ENCODE assay signal across 1 cellular context in the genomic region with DNA sequence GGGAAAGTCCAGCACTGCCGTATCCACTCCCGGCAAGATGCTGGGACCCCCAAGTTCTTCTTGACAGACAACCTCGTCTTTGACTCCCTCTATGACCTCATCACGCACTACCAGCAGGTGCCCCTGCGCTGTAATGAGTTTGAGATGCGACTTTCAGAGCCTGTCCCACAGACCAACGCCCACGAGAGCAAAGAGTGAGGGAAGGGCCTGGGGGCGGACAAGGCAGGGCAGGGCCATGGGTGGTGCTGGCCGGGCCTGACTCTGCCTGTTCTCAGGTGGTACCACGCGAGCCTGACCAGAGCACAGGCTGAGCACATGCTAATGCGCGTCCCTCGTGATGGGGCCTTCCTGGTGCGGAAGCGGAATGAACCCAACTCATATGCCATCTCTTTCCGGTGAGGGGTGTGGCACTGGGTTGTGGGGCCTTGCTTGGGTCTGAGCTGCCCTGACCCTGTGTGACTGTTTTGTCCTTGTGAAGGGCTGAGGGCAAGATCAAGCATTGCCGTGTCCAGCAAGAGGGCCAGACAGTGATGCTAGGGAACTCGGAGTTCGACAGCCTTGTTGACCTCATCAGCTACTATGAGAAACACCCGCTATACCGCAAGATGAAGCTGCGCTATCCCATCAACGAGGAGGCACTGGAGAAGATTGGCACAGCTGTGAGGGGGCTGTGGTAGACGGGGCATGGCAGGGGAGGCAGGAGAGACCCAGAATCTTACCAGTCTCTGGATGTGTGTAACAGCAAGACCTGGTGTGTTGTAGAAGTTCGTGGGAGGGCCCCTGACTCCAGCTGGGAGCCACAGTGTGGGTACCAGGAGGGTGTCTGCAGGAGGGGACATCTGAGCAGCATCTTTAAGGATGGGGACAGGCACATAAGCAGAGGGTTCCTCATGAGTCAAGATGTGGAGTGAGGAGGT.
TF ChIP-seq lines count a peak whose summit lies in the region.

No MANE protein-coding gene starts in this region.

TF ChIP-seq in HepG2, 621 proteins besides CTCF, POLR2A, EP300 and RAD21:
- TF ChIP-seq RARA (CRISPR knock-in tag; IDR thresholded peaks at IDR 0.05), result no peak
- no peak for TF ChIP-seq ZNF18 (CRISPR knock-in tag; IDR thresholded peaks at IDR 0.05; ENCODE audit: insufficient replicate concordance)
- no peak for TF ChIP-seq JUN (CRISPR knock-in tag; IDR thresholded peaks at IDR 0.05)
- TF ChIP-seq AHR (CRISPR knock-in tag; IDR thresholded peaks at IDR 0.05), result no peak
- 0 out of 2 replicates have a peak, but pooled peaks have one; percentile 37 for TF ChIP-seq CREB1 (IDR thresholded peaks at IDR 0.05)
- TF ChIP-seq CREB1 (CRISPR knock-in tag; IDR thresholded peaks at IDR 0.05), result no peak
- no peak for TF ChIP-seq FOXK2 (IDR thresholded peaks at IDR 0.05)
- TF ChIP-seq IKZF1 (IDR thresholded peaks at IDR 0.05), result no peak
- no peak for TF ChIP-seq ZNF83 (CRISPR knock-in tag; IDR thresholded peaks at IDR 0.05; ENCODE audit: borderline replicate concordance)
- no peak for TF ChIP-seq NFIC (IDR thresholded peaks at IDR 0.05; ENCODE audit: low read length)
- peak; percentile 70 for TF ChIP-seq AGO2 (optimal IDR thresholded peaks at IDR 0.05; ENCODE audit: low read depth, low read length)
- TF ChIP-seq SPEN (CRISPR knock-in tag; IDR thresholded peaks at IDR 0.05; ENCODE audit: low read depth), result no peak
- TF ChIP-seq NCOA1 (CRISPR knock-in tag; IDR thresholded peaks at IDR 0.05), result no peak
- TF ChIP-seq, protein P1, sequence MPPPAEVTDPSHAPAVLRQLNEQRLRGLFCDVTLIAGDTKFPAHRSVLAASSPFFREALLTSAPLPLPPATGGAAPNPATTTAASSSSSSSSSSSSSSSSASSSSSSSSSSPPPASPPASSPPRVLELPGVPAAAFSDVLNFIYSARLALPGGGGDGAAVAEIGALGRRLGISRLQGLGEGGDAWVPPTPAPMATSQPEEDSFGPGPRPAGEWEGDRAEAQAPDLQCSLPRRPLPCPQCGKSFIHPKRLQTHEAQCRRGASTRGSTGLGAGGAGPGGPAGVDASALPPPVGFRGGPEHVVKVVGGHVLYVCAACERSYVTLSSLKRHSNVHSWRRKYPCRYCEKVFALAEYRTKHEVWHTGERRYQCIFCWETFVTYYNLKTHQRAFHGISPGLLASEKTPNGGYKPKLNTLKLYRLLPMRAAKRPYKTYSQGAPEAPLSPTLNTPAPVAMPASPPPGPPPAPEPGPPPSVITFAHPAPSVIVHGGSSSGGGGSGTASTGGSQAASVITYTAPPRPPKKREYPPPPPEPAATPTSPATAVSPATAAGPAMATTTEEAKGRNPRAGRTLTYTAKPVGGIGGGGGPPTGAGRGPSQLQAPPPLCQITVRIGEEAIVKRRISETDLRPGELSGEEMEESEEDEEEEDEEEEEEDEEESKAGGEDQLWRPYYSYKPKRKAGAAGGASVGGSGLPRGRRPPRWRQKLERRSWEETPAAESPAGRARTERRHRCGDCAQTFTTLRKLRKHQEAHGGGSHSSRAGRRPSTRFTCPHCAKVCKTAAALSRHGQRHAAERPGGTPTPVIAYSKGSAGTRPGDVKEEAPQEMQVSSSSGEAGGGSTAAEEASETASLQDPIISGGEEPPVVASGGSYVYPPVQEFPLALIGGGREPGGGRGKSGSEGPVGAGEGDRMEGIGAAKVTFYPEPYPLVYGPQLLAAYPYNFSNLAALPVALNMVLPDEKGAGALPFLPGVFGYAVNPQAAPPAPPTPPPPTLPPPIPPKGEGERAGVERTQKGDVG (CRISPR knock-in tag; IDR thresholded peaks at IDR 0.05; ENCODE audit: borderline replicate concordance), result no peak
- no peak for TF ChIP-seq SIN3B (IDR thresholded peaks at IDR 0.05; ENCODE audit: low read length)
- no peak for TF ChIP-seq ZBTB8A (CRISPR knock-in tag; IDR thresholded peaks at IDR 0.05; ENCODE audit: borderline replicate concordance, low read depth)
- no peak for TF ChIP-seq BCLAF1 (IDR thresholded peaks at IDR 0.05)
- TF ChIP-seq ZBTB34 (CRISPR knock-in tag; IDR thresholded peaks at IDR 0.05), result no peak
- TF ChIP-seq, protein P2, sequence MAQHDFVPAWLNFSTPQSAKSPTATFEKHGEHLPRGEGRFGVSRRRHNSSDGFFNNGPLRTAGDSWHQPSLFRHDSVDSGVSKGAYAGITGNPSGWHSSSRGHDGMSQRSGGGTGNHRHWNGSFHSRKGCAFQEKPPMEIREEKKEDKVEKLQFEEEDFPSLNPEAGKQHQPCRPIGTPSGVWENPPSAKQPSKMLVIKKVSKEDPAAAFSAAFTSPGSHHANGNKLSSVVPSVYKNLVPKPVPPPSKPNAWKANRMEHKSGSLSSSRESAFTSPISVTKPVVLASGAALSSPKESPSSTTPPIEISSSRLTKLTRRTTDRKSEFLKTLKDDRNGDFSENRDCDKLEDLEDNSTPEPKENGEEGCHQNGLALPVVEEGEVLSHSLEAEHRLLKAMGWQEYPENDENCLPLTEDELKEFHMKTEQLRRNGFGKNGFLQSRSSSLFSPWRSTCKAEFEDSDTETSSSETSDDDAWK (CRISPR knock-in tag; IDR thresholded peaks at IDR 0.05), result no peak
- no peak for TF ChIP-seq ZNF12 (CRISPR knock-in tag; IDR thresholded peaks at IDR 0.05)
- peak; percentile 50 for TF ChIP-seq ATF7 (IDR thresholded peaks at IDR 0.05)
- no peak for TF ChIP-seq ATF7 (CRISPR knock-in tag; IDR thresholded peaks at IDR 0.05)
- no peak for TF ChIP-seq ZNF788 (CRISPR knock-in tag; IDR thresholded peaks at IDR 0.05; ENCODE audit: borderline replicate concordance)
- TF ChIP-seq POLR2G (IDR thresholded peaks at IDR 0.05; ENCODE audit: low read depth, low read length), result 0 out of 2 replicates have a peak, but pooled peaks have one; percentile 5
- TF ChIP-seq SOX13 (IDR thresholded peaks at IDR 0.05), result no peak
- no peak for TF ChIP-seq SOX13 (CRISPR knock-in tag; conservative IDR thresholded peaks at IDR 0.05 in 1 of 2, IDR thresholded peaks at IDR 0.05 in 1 of 2)
- TF ChIP-seq SOX6 (IDR thresholded peaks at IDR 0.05), result no peak
- TF ChIP-seq SOX6 (CRISPR knock-in tag; IDR thresholded peaks at IDR 0.05), result no peak
- TF ChIP-seq ZNF879 (CRISPR knock-in tag; IDR thresholded peaks at IDR 0.05), result no peak
- TF ChIP-seq TERF1 (CRISPR knock-in tag; IDR thresholded peaks at IDR 0.05), result no peak
- TF ChIP-seq TAF1 (CRISPR knock-in tag; IDR thresholded peaks at IDR 0.05), result no peak
- no peak for TF ChIP-seq ATAD3A (CRISPR knock-in tag; IDR thresholded peaks at IDR 0.05)
- no peak for TF ChIP-seq ZNF501 (CRISPR knock-in tag; IDR thresholded peaks at IDR 0.05)
- TF ChIP-seq, protein P3, sequence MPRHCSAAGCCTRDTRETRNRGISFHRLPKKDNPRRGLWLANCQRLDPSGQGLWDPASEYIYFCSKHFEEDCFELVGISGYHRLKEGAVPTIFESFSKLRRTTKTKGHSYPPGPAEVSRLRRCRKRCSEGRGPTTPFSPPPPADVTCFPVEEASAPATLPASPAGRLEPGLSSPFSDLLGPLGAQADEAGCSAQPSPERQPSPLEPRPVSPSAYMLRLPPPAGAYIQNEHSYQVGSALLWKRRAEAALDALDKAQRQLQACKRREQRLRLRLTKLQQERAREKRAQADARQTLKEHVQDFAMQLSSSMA (CRISPR knock-in tag; IDR thresholded peaks at IDR 0.05), result no peak
- TF ChIP-seq LRRFIP1 (CRISPR knock-in tag; conservative IDR thresholded peaks at IDR 0.05), result no peak
- TF ChIP-seq, protein P4, sequence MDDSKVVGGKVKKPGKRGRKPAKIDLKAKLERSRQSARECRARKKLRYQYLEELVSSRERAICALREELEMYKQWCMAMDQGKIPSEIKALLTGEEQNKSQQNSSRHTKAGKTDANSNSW (CRISPR knock-in tag; IDR thresholded peaks at IDR 0.05; ENCODE audit: borderline replicate concordance), result no peak
- no peak for TF ChIP-seq ZNF496 (CRISPR knock-in tag; IDR thresholded peaks at IDR 0.05; ENCODE audit: insufficient replicate concordance)
- TF ChIP-seq RBM22 (optimal IDR thresholded peaks at IDR 0.05; ENCODE audit: low read length), result peak; percentile 2
- TF ChIP-seq ZNF430 (CRISPR knock-in tag; IDR thresholded peaks at IDR 0.05), result no peak
- no peak for TF ChIP-seq ZSCAN30 (CRISPR knock-in tag; IDR thresholded peaks at IDR 0.05)
- no peak for TF ChIP-seq ZNF850 (CRISPR knock-in tag; conservative IDR thresholded peaks at IDR 0.05)
- TF ChIP-seq KMT2B (CRISPR knock-in tag; IDR thresholded peaks at IDR 0.05), result no peak
- no peak for TF ChIP-seq ZFX (CRISPR knock-in tag; IDR thresholded peaks at IDR 0.05; ENCODE audit: low read depth)
- TF ChIP-seq PPARG (CRISPR knock-in tag; conservative IDR thresholded peaks at IDR 0.05), result no peak
TF ChIP-seq in HepG2: peak in this region for 5.
